ENCODE assay signal across 15 cellular contexts in genomic region chr4:108681321-108681809, GRCh38. TPM values are rescaled to one million over a fixed set of nuclear protein-coding genes. Genes with fewer than 3 reads are reported as not detected.
DNase-seq lines count a peak whose midpoint lies in the region; ATAC-seq, FAIRE-seq and TF ChIP-seq lines count a peak whose summit lies in the region.
"Had no signal": no experiment of that assay in that cellular context is flagged by ENCODE, and none has a peak within 500 bp of the region (broad histone marks: within the 10 kb centered on the region; RNA-seq: fewer than 3 reads in every experiment).

No MANE protein-coding gene starts in this region.

- no peak for TF ChIP-seq RAD21 in HepG2 (CRISPR knock-in tag; IDR thresholded peaks at IDR 0.05)

- H3K36me3 Mint-ChIP-seq in T-helper 17 cell (ENCODE audit: low read depth), result no peaks in the 10 kb centered on the region
- H3K36me3 Mint-ChIP-seq in activated naive CD8-positive, alpha-beta T cell treated with anti-CD3 and anti-CD28 coated beads for 36 hours, result peaks cover 3% of the 10 kb centered on the region

- H3K9me3 ChIP-seq in T-helper 17 cell (ENCODE audit: control insufficient read depth, low read length, poor library complexity, severe bottlenecking) (no peaks in the 10 kb centered on the region), HepG2 (ENCODE audit: low read length) (no peaks in the 10 kb centered on the region)
- H3K9me3 ChIP-seq: A549; BLaER1 treated with 17β-estradiol and CSF1 and Interleukin-3, amounts not matched to agents 10 nM and 100 nM had no signal

- H3K4me2 ChIP-seq in HepG2 (ENCODE audit: low read depth, low read length), result no peak overlapping the region
- H3K4me2 ChIP-seq: A549 had no signal

- H3K9ac ChIP-seq in HepG2 (ENCODE audit: insufficient read depth, low read depth, low read length), result no peak overlapping the region
- H3K9ac ChIP-seq: BLaER1 treated with 17β-estradiol and CSF1 and Interleukin-3, amounts not matched to agents 10 nM and 100 nM had no signal

- CTCF ChIA-PET in HepG2 (lab: Yijun Ruan, JAX; ENCODE audit: low intra/inter-chr PET ratio, low total read pairs), result no interaction called here

- no peak overlapping the region for H3K4me3 Mint-ChIP-seq in T-helper 17 cell
- H3K4me3 Mint-ChIP-seq in activated naive CD8-positive, alpha-beta T cell treated with anti-CD3 and anti-CD28 coated beads for 36 hours, result no peak overlapping the region
- H3K4me3 Mint-ChIP-seq: CD4-positive, CD25-positive, alpha-beta regulatory T cell had no signal

- no peaks in the 10 kb centered on the region for H3K27me3 Mint-ChIP-seq in T-helper 17 cell
- no peaks in the 10 kb centered on the region for H3K27me3 Mint-ChIP-seq in activated naive CD8-positive, alpha-beta T cell treated with anti-CD3 and anti-CD28 coated beads for 36 hours
- H3K27me3 Mint-ChIP-seq: CD4-positive, CD25-positive, alpha-beta regulatory T cell had no signal

- no peak for TF ChIP-seq CTCF in HepG2 (CRISPR knock-in tag; IDR thresholded peaks at IDR 0.05)

- H3K4me3 ChIP-seq in HepG2 (replicated peaks in 1 of 3; ENCODE audit: insufficient read depth in 1 of 3, low read depth in 2 of 3, low read length in 3 of 3), result no peak overlapping the region
- H3K4me3 ChIP-seq: A549; BLaER1 treated with 17β-estradiol and CSF1 and Interleukin-3, amounts not matched to agents 10 nM and 100 nM had no signal

- ATAC-seq in T-helper 17 cell (no peak), HepG2 (peak; percentile 47)
- ATAC-seq: A549 had no signal

- no peak overlapping the region for H2AFZ ChIP-seq in HepG2 (ENCODE audit: low read length)

- H3K4me1 ChIP-seq in HepG2 (ENCODE audit: insufficient read depth, low read length), result no peaks in the 10 kb centered on the region
- H3K4me1 ChIP-seq: A549 had no signal

- BruUV-seq in HepG2 (replicated peaks; lab: Mats Ljungman, UMichigan), result no TSS peak

- H3K4me1 Mint-ChIP-seq in T-helper 17 cell, result no peaks in the 10 kb centered on the region
- no peaks in the 10 kb centered on the region for H3K4me1 Mint-ChIP-seq in activated naive CD8-positive, alpha-beta T cell treated with anti-CD3 and anti-CD28 coated beads for 36 hours
- H3K4me1 Mint-ChIP-seq: CD4-positive, CD25-positive, alpha-beta regulatory T cell had no signal

- H3K79me2 ChIP-seq in HepG2 (ENCODE audit: insufficient read depth, low read length), result no peaks in the 10 kb centered on the region

- no peak for FAIRE-seq in HepG2 (lab: Jason Lieb, UNC)
- FAIRE-seq: A549, H54 had no signal

- in situ Hi-C loops in HepG2 (cut with HindIII; ENCODE audit: extremely low pct_ligation_motif_present, low pct_unique_long_range_greater_than_20kb), result loop anchor here (25.0 kb wide), 1 partner anchor 731 kb away; no protein-coding TSS in a partner anchor

- no peaks in the 10 kb centered on the region for H4K20me1 ChIP-seq in HepG2 (ENCODE audit: insufficient read depth, low read length)
- H4K20me1 ChIP-seq: BLaER1 treated with 17β-estradiol and CSF1 and Interleukin-3, amounts not matched to agents 10 nM and 100 nM had no signal

- intact Hi-C loops in HepG2 (cut with micrococcal nuclease; ENCODE audit: unreplicated experiment), result loop anchor here (5.0 kb wide), 1 partner anchor 81 kb away; the partner anchor contains the start of gene ETNPPL

- H3K27me3 ChIP-seq in HepG2 (ENCODE audit: control insufficient read depth in 1 of 2, insufficient read depth in 2 of 2, low read length in 2 of 2), result no peaks in the 10 kb centered on the region
- H3K27me3 ChIP-seq: BLaER1 treated with 17β-estradiol and CSF1 and Interleukin-3, amounts not matched to agents 10 nM and 100 nM had no signal

- DNase-seq in GM03348 (ENCODE audit: low spot score) (peak; percentile 6), T-helper 17 cell (no peak), HepG2 (ENCODE audit: low spot score) (no peak), DMS53 treated with DMSO at 0.1 percent for 48 hours (lab: John Stamatoyannopoulos, UW; ENCODE audit: unreplicated experiment) (no peak), dermis blood vessel endothelial cell (no peak), A172 (ENCODE audit: low spot score) (no peak)
- no peak for DNase-seq in activated naive CD8-positive, alpha-beta T cell treated with anti-CD3 and anti-CD28 coated beads for 36 hours
- DNase-seq: CD4-positive, CD25-positive, alpha-beta regulatory T cell; DMS79 treated with DMSO at 0.1 percent for 48 hours; EL; IMR-90; KBM-7 had no signal

- H3K27ac Mint-ChIP-seq in T-helper 17 cell, result peak overlapping the region; percentile 60
- H3K27ac Mint-ChIP-seq in activated naive CD8-positive, alpha-beta T cell treated with anti-CD3 and anti-CD28 coated beads for 36 hours, result no peak overlapping the region
- H3K27ac Mint-ChIP-seq: CD4-positive, CD25-positive, alpha-beta regulatory T cell had no signal

- no peaks in the 10 kb centered on the region for H3K36me3 ChIP-seq in HepG2 (replicated peaks in 1 of 2; ENCODE audit: control insufficient read depth in 1 of 2, insufficient read depth in 2 of 2, low read length in 2 of 2)

- TF ChIP-seq POLR2A in HepG2 (IDR thresholded peaks at IDR 0.05; ENCODE audit: insufficient read depth in 1 of 2, low read depth in 2 of 2, low read length in 2 of 2), result no peak

- no peak overlapping the region for H3K27ac ChIP-seq in HepG2 (ENCODE audit: extremely low read length, insufficient read depth, low read length)
- H3K27ac ChIP-seq: A549 had no signal

- H3K9me3 Mint-ChIP-seq in activated naive CD8-positive, alpha-beta T cell treated with anti-CD3 and anti-CD28 coated beads for 36 hours, result no peaks in the 10 kb centered on the region
- H3K9me3 Mint-ChIP-seq: CD4-positive, CD25-positive, alpha-beta regulatory T cell had no signal

- no peak for TF ChIP-seq EP300 in HepG2 (IDR thresholded peaks at IDR 0.05; ENCODE audit: low read depth in 2 of 2, low read length in 2 of 2)
- no peak for TF ChIP-seq EP300 in HepG2 (CRISPR knock-in tag; IDR thresholded peaks at IDR 0.05; ENCODE audit: borderline replicate concordance)

- POLR2A ChIA-PET in HepG2 (lab: Yijun Ruan, JAX), result no interaction called here

- WGBS in HepG2 (ENCODE audit: low lambda C conversion rate), result 89% methylated on average over 5 of the region's 5 CpGs

TF ChIP-seq in HepG2, 621 proteins besides CTCF, POLR2A, EP300 and RAD21:
- no peak for TF ChIP-seq ARID2 (CRISPR knock-in tag; IDR thresholded peaks at IDR 0.05; ENCODE audit: borderline replicate concordance)
- TF ChIP-seq DPF2 (CRISPR knock-in tag; IDR thresholded peaks at IDR 0.05; ENCODE audit: borderline replicate concordance, low read depth), result no peak
- TF ChIP-seq ATF3 (CRISPR knock-in tag; IDR thresholded peaks at IDR 0.05), result no peak
- no peak for TF ChIP-seq FOXK2 (IDR thresholded peaks at IDR 0.05)

RNA-seq across cellular contexts. Expression of gene OSTC, which starts 31.0 kb away (rescaled TPM):
- 10 to 100 TPM; 36.6 to 39.4 TPM for total RNA-seq in T-helper 17 cell
- total RNA-seq in HepG2 (2016; rRNA removed; fragmentation: Illumina TruSeq; extraction: Trizol), result 333 and 380 TPM in 2 replicates
- total RNA-seq in HepG2 (2016; cell fraction: cytosol; rRNA removed; fragmentation: Illumina TruSeq; extraction: Trizol; ENCODE audit: low read depth), result 121 and 143 TPM in 2 replicates
- total RNA-seq in HepG2 (2016; cell fraction: insoluble cytoplasmic fraction; rRNA removed; fragmentation: Illumina TruSeq; extraction: Trizol), result 343 and 392 TPM in 2 replicates
- total RNA-seq in HepG2 (2016; cell fraction: membrane; rRNA removed; fragmentation: Illumina TruSeq; extraction: Trizol), result 256 and 315 TPM in 2 replicates
- total RNA-seq in HepG2 (2016; cell fraction: nucleus; rRNA removed; fragmentation: Illumina TruSeq; extraction: Trizol), result 254 and 288 TPM in 2 replicates
- polyA plus RNA-seq in HepG2 (2011; rRNA removed), result 154 and 208 TPM in 2 replicates
- polyA plus RNA-seq in HepG2 (2011; cell fraction: cytosol; rRNA removed), result 163 and 212 TPM in 2 replicates
- polyA plus RNA-seq in HepG2 (2011; cell fraction: nucleus; rRNA removed), result 33.1 and 47.3 TPM in 2 replicates
- 199 and 259 TPM in 2 replicates for polyA plus RNA-seq in HepG2 (2012)
- 142 and 149 TPM in 2 replicates for polyA plus RNA-seq in HepG2 (2016; cell fraction: cytosol; fragmentation: Illumina TruSeq; extraction: Trizol; ENCODE audit: low read depth)
- polyA plus RNA-seq in HepG2 (2016; cell fraction: insoluble cytoplasmic fraction; fragmentation: Illumina TruSeq; extraction: Trizol; ENCODE audit: low read depth), result 315 and 338 TPM in 2 replicates
- 251 and 286 TPM in 2 replicates for polyA plus RNA-seq in HepG2 (2016; cell fraction: membrane; fragmentation: Illumina TruSeq; extraction: Trizol; ENCODE audit: low read depth)
- polyA plus RNA-seq in HepG2 (2016; cell fraction: nucleus; fragmentation: Illumina TruSeq; extraction: Trizol; ENCODE audit: insufficient read depth, low read depth), result 388 and 412 TPM in 2 replicates
- 41.7 and 105 TPM in 2 replicates for polyA minus RNA-seq in HepG2 (2011; rRNA and poly(A)+ RNA removed; ENCODE audit: low replicate concordance)
- polyA minus RNA-seq in HepG2 (2011; cell fraction: cytosol; rRNA and poly(A)+ RNA removed), result 63.8 and 74.6 TPM in 2 replicates
- 65.8 and 71.9 TPM in 2 replicates for polyA minus RNA-seq in HepG2 (2011; cell fraction: nucleus; rRNA and poly(A)+ RNA removed)
- total RNA-seq in dermis blood vessel endothelial cell, result 205 and 289 TPM in 2 replicates
- 10 to 100 TPM; 86.9 to 89.4 TPM for total RNA-seq in activated naive CD8-positive, alpha-beta T cell treated with anti-CD3 and anti-CD28 coated beads for 36 hours
- total RNA-seq in A172 (2014; rRNA removed; shearing (Covaris generic)), result 183 and 432 TPM in 2 replicates
